ENCODE assay signal across 1 cellular context in the genomic region with DNA sequence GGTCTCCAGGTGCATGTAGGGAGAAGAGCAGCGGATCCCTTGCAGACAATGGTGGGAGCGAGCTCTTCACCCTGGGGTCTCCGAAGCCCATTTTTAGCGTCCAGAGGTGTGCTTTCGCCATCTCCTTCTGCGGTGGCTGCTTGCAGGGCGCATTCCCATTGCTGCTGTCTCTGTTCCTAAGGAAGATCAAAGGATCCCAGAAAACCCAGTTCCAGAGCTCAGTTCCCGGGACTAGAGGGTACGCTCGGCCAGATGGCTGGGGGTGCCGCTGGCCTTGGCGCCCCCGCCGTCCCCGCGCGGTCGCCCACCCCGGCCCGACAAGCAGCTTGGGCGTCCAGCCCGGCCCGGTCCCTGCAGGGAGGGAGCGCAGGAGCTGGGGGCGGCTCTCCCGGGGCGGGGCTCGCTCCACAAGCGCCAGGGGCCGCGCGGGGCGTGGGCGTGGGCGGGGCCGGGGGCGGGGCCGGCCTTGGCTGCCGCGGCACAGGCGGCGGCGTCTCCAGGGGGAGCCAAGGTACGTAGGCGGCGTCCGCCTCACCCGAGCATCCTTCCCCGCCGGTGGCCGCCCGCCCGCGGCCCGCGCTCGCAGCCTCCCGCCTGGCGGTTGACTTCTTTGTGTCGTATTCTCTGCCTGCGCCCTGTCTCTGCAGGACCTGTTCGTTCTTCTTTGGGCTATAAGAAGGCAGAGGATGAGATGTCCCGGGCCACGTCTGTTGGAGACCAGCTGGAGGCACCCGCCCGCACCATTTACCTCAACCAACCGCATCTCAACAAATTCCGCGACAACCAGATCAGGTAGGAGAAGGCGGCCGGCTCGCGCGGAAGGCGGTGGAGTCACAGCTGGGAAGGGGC.
A peak's percentile ranks its signal among the peaks of the same experiment; 100 is the strongest.
TF ChIP-seq lines count a peak whose summit lies in the region.

No MANE protein-coding gene starts in this region.

TF ChIP-seq in HEK293, 187 proteins besides CTCF, POLR2A, EP300 and RAD21 (continued from another document and continues in another):
- TF ChIP-seq, protein P1, sequence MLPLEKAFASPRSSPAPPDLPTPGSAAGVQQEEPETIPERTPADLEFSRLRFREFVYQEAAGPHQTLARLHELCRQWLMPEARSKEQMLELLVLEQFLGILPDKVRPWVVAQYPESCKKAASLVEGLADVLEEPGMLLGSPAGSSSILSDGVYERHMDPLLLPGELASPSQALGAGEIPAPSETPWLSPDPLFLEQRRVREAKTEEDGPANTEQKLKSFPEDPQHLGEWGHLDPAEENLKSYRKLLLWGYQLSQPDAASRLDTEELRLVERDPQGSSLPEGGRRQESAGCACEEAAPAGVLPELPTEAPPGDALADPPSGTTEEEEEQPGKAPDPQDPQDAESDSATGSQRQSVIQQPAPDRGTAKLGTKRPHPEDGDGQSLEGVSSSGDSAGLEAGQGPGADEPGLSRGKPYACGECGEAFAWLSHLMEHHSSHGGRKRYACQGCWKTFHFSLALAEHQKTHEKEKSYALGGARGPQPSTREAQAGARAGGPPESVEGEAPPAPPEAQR (tag by site-specific recombination; IDR thresholded peaks at IDR 0.05) = no peak
- TF ChIP-seq ZNF701 (tag by site-specific recombination; IDR thresholded peaks at IDR 0.05) (no peak), ZNF423 (tag by site-specific recombination; IDR thresholded peaks at IDR 0.05) (no peak), ZFP37 (tag by site-specific recombination; IDR thresholded peaks at IDR 0.05) (no peak), ZEB2 (tag by site-specific recombination; IDR thresholded peaks at IDR 0.05) (no peak), REPIN1 (tag by site-specific recombination; IDR thresholded peaks at IDR 0.05; ENCODE audit: low read depth) (no peak), IKZF3 (tag by site-specific recombination; IDR thresholded peaks at IDR 0.05) (0 out of 2 replicates have a peak, but pooled peaks have one; percentile 19), ZBTB8A (tag by site-specific recombination; IDR thresholded peaks at IDR 0.05) (0 out of 2 replicates have a peak, but pooled peaks have one; percentile 20), ZNF76 (tag by site-specific recombination; IDR thresholded peaks at IDR 0.05; ENCODE audit: borderline replicate concordance, low read depth) (0 out of 2 replicates have a peak, but pooled peaks have one; percentile 26), ZNF266 (tag by site-specific recombination; IDR thresholded peaks at IDR 0.05; ENCODE audit: low read depth) (no peak), ZNF571 (tag by site-specific recombination; IDR thresholded peaks at IDR 0.05) (no peak), KLF1 (tag by site-specific recombination; IDR thresholded peaks at IDR 0.05) (no peak), ZNF514 (tag by site-specific recombination; IDR thresholded peaks at IDR 0.05) (no peak), HOXD13 (CRISPR knock-in tag; IDR thresholded peaks at IDR 0.05; ENCODE audit: borderline replicate concordance) (no peak), ZNF394 (tag by site-specific recombination; IDR thresholded peaks at IDR 0.05; ENCODE audit: borderline replicate concordance) (no peak), GLI4 (tag by site-specific recombination; IDR thresholded peaks at IDR 0.05) (no peak), ZIC2 (tag by site-specific recombination; IDR thresholded peaks at IDR 0.05) (peak; percentile 20; the same call in 1 of the 2 replicates), ZNF2 (tag by site-specific recombination; IDR thresholded peaks at IDR 0.05) (no peak), ZSCAN30 (tag by site-specific recombination; IDR thresholded peaks at IDR 0.05) (no peak), ZNF677 (tag by site-specific recombination; IDR thresholded peaks at IDR 0.05) (no peak), OVOL3 (tag by site-specific recombination; IDR thresholded peaks at IDR 0.05) (no peak), YY2 (tag by site-specific recombination; IDR thresholded peaks at IDR 0.05) (no peak), ZNF112 (tag by site-specific recombination; IDR thresholded peaks at IDR 0.05) (no peak), ZNF785 (tag by site-specific recombination; IDR thresholded peaks at IDR 0.05) (no peak), ZNF274 (IDR thresholded peaks at IDR 0.05; ENCODE audit: low read length) (no peak), ZNF274 (tag by site-specific recombination; IDR thresholded peaks at IDR 0.05; ENCODE audit: borderline replicate concordance) (no peak), ZBTB20 (tag by site-specific recombination; IDR thresholded peaks at IDR 0.05) (no peak), ZNF350 (tag by site-specific recombination; IDR thresholded peaks at IDR 0.05) (no peak), ZNF174 (tag by site-specific recombination; IDR thresholded peaks at IDR 0.05) (no peak)
- TF ChIP-seq, protein P2, sequence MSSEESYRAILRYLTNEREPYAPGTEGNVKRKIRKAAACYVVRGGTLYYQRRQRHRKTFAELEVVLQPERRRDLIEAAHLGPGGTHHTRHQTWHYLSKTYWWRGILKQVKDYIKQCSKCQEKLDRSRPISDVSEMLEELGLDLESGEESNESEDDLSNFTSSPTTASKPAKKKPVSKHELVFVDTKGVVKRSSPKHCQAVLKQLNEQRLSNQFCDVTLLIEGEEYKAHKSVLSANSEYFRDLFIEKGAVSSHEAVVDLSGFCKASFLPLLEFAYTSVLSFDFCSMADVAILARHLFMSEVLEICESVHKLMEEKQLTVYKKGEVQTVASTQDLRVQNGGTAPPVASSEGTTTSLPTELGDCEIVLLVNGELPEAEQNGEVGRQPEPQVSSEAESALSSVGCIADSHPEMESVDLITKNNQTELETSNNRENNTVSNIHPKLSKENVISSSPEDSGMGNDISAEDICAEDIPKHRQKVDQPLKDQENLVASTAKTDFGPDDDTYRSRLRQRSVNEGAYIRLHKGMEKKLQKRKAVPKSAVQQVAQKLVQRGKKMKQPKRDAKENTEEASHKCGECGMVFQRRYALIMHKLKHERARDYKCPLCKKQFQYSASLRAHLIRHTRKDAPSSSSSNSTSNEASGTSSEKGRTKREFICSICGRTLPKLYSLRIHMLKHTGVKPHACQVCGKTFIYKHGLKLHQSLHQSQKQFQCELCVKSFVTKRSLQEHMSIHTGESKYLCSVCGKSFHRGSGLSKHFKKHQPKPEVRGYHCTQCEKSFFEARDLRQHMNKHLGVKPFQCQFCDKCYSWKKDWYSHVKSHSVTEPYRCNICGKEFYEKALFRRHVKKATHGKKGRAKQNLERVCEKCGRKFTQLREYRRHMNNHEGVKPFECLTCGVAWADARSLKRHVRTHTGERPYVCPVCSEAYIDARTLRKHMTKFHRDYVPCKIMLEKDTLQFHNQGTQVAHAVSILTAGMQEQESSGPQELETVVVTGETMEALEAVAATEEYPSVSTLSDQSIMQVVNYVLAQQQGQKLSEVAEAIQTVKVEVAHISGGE (tag by site-specific recombination; conservative IDR thresholded peaks at IDR 0.05; ENCODE audit: low read depth) = no peak
- TF ChIP-seq, protein P3, sequence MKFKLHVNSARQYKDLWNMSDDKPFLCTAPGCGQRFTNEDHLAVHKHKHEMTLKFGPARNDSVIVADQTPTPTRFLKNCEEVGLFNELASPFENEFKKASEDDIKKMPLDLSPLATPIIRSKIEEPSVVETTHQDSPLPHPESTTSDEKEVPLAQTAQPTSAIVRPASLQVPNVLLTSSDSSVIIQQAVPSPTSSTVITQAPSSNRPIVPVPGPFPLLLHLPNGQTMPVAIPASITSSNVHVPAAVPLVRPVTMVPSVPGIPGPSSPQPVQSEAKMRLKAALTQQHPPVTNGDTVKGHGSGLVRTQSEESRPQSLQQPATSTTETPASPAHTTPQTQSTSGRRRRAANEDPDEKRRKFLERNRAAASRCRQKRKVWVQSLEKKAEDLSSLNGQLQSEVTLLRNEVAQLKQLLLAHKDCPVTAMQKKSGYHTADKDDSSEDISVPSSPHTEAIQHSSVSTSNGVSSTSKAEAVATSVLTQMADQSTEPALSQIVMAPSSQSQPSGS (tag by site-specific recombination; IDR thresholded peaks at IDR 0.05; ENCODE audit: low read depth) = no peak
- TF ChIP-seq, protein P4, sequence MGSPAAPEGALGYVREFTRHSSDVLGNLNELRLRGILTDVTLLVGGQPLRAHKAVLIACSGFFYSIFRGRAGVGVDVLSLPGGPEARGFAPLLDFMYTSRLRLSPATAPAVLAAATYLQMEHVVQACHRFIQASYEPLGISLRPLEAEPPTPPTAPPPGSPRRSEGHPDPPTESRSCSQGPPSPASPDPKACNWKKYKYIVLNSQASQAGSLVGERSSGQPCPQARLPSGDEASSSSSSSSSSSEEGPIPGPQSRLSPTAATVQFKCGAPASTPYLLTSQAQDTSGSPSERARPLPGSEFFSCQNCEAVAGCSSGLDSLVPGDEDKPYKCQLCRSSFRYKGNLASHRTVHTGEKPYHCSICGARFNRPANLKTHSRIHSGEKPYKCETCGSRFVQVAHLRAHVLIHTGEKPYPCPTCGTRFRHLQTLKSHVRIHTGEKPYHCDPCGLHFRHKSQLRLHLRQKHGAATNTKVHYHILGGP (tag by site-specific recombination; IDR thresholded peaks at IDR 0.05) = no peak
- TF ChIP-seq, protein P5, sequence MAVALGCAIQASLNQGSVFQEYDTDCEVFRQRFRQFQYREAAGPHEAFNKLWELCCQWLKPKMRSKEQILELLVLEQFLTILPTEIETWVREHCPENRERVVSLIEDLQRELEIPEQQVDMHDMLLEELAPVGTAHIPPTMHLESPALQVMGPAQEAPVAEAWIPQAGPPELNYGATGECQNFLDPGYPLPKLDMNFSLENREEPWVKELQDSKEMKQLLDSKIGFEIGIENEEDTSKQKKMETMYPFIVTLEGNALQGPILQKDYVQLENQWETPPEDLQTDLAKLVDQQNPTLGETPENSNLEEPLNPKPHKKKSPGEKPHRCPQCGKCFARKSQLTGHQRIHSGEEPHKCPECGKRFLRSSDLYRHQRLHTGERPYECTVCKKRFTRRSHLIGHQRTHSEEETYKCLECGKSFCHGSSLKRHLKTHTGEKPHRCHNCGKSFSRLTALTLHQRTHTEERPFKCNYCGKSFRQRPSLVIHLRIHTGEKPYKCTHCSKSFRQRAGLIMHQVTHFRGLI (tag by site-specific recombination; IDR thresholded peaks at IDR 0.05) = no peak; the same call in 1 of the 2 replicates
- TF ChIP-seq, protein P6, sequence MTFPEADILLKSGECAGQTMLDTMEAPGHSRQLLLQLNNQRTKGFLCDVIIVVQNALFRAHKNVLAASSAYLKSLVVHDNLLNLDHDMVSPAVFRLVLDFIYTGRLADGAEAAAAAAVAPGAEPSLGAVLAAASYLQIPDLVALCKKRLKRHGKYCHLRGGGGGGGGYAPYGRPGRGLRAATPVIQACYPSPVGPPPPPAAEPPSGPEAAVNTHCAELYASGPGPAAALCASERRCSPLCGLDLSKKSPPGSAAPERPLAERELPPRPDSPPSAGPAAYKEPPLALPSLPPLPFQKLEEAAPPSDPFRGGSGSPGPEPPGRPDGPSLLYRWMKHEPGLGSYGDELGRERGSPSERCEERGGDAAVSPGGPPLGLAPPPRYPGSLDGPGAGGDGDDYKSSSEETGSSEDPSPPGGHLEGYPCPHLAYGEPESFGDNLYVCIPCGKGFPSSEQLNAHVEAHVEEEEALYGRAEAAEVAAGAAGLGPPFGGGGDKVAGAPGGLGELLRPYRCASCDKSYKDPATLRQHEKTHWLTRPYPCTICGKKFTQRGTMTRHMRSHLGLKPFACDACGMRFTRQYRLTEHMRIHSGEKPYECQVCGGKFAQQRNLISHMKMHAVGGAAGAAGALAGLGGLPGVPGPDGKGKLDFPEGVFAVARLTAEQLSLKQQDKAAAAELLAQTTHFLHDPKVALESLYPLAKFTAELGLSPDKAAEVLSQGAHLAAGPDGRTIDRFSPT (tag by site-specific recombination; IDR thresholded peaks at IDR 0.05) = no peak
- TF ChIP-seq, protein P7, sequence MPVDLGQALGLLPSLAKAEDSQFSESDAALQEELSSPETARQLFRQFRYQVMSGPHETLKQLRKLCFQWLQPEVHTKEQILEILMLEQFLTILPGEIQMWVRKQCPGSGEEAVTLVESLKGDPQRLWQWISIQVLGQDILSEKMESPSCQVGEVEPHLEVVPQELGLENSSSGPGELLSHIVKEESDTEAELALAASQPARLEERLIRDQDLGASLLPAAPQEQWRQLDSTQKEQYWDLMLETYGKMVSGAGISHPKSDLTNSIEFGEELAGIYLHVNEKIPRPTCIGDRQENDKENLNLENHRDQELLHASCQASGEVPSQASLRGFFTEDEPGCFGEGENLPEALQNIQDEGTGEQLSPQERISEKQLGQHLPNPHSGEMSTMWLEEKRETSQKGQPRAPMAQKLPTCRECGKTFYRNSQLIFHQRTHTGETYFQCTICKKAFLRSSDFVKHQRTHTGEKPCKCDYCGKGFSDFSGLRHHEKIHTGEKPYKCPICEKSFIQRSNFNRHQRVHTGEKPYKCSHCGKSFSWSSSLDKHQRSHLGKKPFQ (tag by site-specific recombination; IDR thresholded peaks at IDR 0.05) = no peak
- TF ChIP-seq, protein P8, sequence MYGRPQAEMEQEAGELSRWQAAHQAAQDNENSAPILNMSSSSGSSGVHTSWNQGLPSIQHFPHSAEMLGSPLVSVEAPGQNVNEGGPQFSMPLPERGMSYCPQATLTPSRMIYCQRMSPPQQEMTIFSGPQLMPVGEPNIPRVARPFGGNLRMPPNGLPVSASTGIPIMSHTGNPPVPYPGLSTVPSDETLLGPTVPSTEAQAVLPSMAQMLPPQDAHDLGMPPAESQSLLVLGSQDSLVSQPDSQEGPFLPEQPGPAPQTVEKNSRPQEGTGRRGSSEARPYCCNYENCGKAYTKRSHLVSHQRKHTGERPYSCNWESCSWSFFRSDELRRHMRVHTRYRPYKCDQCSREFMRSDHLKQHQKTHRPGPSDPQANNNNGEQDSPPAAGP (tag by site-specific recombination; IDR thresholded peaks at IDR 0.05) = no peak
- TF ChIP-seq, protein P9, sequence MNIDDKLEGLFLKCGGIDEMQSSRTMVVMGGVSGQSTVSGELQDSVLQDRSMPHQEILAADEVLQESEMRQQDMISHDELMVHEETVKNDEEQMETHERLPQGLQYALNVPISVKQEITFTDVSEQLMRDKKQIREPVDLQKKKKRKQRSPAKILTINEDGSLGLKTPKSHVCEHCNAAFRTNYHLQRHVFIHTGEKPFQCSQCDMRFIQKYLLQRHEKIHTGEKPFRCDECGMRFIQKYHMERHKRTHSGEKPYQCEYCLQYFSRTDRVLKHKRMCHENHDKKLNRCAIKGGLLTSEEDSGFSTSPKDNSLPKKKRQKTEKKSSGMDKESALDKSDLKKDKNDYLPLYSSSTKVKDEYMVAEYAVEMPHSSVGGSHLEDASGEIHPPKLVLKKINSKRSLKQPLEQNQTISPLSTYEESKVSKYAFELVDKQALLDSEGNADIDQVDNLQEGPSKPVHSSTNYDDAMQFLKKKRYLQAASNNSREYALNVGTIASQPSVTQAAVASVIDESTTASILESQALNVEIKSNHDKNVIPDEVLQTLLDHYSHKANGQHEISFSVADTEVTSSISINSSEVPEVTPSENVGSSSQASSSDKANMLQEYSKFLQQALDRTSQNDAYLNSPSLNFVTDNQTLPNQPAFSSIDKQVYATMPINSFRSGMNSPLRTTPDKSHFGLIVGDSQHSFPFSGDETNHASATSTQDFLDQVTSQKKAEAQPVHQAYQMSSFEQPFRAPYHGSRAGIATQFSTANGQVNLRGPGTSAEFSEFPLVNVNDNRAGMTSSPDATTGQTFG (tag by site-specific recombination; IDR thresholded peaks at IDR 0.05; ENCODE audit: borderline replicate concordance) = no peak
- TF ChIP-seq, protein P10, sequence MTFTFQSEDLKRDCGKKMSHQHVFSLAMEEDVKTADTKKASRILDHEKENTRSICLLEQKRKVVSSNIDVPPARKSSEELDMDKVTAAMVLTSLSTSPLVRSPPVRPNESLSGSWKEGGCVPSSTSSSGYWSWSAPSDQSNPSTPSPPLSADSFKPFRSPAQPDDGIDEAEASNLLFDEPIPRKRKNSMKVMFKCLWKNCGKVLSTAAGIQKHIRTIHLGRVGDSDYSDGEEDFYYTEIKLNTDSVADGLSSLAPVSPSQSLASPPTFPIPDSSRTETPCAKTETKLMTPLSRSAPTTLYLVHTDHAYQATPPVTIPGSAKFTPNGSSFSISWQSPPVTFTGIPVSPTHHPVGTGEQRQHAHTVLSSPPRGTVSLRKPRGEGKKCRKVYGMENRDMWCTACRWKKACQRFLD (tag by site-specific recombination; IDR thresholded peaks at IDR 0.05) = no peak
